ENCODE assay signal across 8 cellular contexts in genomic region chr19:19628499-19629134, GRCh38. TPM values are rescaled to one million over a fixed set of nuclear protein-coding genes. Genes with fewer than 3 reads are reported as not detected.
DNase-seq lines count a peak whose midpoint lies in the region; ATAC-seq and TF ChIP-seq lines count a peak whose summit lies in the region.

No MANE protein-coding gene starts in this region.

- H3K4me1 Mint-ChIP-seq in T-cell, result peaks cover 31 to 37% (median 33%) of the 10 kb centered on the region in 3 donors
- peaks cover 22 to 35% of the 10 kb centered on the region in 2 donors for H3K4me1 Mint-ChIP-seq in stimulated activated naive B cell treated with anti-CD40 and anti-IgM and Interleukin-4, amounts not matched to agents 10 μg/mL and 1 μg/mL and 100 μg/mL, for 72 hours

- H3K9me3 Mint-ChIP-seq in T-cell, result no peaks in the 10 kb centered on the region
- H3K9me3 Mint-ChIP-seq in stimulated activated naive B cell treated with anti-CD40 and anti-IgM and Interleukin-4, amounts not matched to agents 10 μg/mL and 1 μg/mL and 100 μg/mL, for 72 hours, result no peaks in the 10 kb centered on the region

- ATAC-seq in T-cell (replicated peaks in 1 of 4), result peak; percentile 11 to 30 (median 26)
- peak; percentile 44 for ATAC-seq in stimulated activated naive B cell treated with anti-CD40 and anti-IgM and Interleukin-4, amounts not matched to agents 10 μg/mL and 1 μg/mL and 100 μg/mL, for 72 hours (replicated peaks)

- peak overlapping the region; percentile 79 for H3K4me3 ChIP-seq in GM12875 (ENCODE audit: low read depth, low read length)
- H3K4me3 ChIP-seq in brain microvascular endothelial cell (ENCODE audit: low read depth, low read length), result peak overlapping the region; percentile 45

- CTCF ChIA-PET in T-cell (lab: Charles Lee), result interaction anchor here (0.6 to 1.0 kb wide), 4 partner anchors 14 to 1584 kb away, joined by 3 to 8 read pairs (median 4); no protein-coding TSS in a partner anchor

- no peak overlapping the region for H3K27ac ChIP-seq in brain microvascular endothelial cell

- H3K27me3 ChIP-seq in brain microvascular endothelial cell (replicated peaks), result no peaks in the 10 kb centered on the region

- H3K27me3 Mint-ChIP-seq in T-cell, result no peaks in the 10 kb centered on the region
- no peaks in the 10 kb centered on the region for H3K27me3 Mint-ChIP-seq in stimulated activated naive B cell treated with anti-CD40 and anti-IgM and Interleukin-4, amounts not matched to agents 10 μg/mL and 1 μg/mL and 100 μg/mL, for 72 hours

- in situ Hi-C loops in brain microvascular endothelial cell (cut with HindIII; ENCODE audit: low pct_ligation_motif_present, low sequenced_read_pairs), result no loop called here

- H3K4me3 Mint-ChIP-seq in T-cell, result peak overlapping the region; percentile 73 to 97 (median 76)
- H3K4me3 Mint-ChIP-seq in stimulated activated naive B cell treated with anti-CD40 and anti-IgM and Interleukin-4, amounts not matched to agents 10 μg/mL and 1 μg/mL and 100 μg/mL, for 72 hours, result peak overlapping the region; percentile 88 to 91

- DNase-seq in HT-29 (ENCODE audit: low spot score), result peak; percentile 64
- DNase-seq in T-cell, result peak in 24 of 34 experiments; percentile 12 to 52 (median 28)
- DNase-seq in brain microvascular endothelial cell, result peak; percentile 58
- peak; percentile 21 for DNase-seq in kidney glomerular epithelial cell (lab: John Stamatoyannopoulos, UW)
- DNase-seq in stimulated activated naive B cell treated with anti-CD40 and anti-IgM and Interleukin-4, amounts not matched to agents 10 μg/mL and 1 μg/mL and 100 μg/mL, for 72 hours, result no peak
- no peak for DNase-seq in NAMALWA (ENCODE audit: low spot score)
- DNase-seq in NCI-H446 treated with DMSO at 0.1 percent for 48 hours (lab: John Stamatoyannopoulos, UW), result no peak

- peaks cover 4% of the 10 kb centered on the region for H3K36me3 ChIP-seq in brain microvascular endothelial cell (replicated peaks)

- H3K36me3 Mint-ChIP-seq in T-cell, result peaks cover 33% of the 10 kb centered on the region
- peaks cover 33 to 63% of the 10 kb centered on the region in 2 donors for H3K36me3 Mint-ChIP-seq in stimulated activated naive B cell treated with anti-CD40 and anti-IgM and Interleukin-4, amounts not matched to agents 10 μg/mL and 1 μg/mL and 100 μg/mL, for 72 hours

- POLR2A ChIA-PET in T-cell (lab: Charles Lee), result no interaction called here

- TF ChIP-seq CTCF in GM12875 (IDR thresholded peaks at IDR 0.05; ENCODE audit: borderline replicate concordance, insufficient read depth, low read depth, low read length) (no peak), brain microvascular endothelial cell (IDR thresholded peaks at IDR 0.05; ENCODE audit: low read depth, low read length, missing control alignments) (no peak)

- peak overlapping the region; percentile 80 to 89 for H3K27ac Mint-ChIP-seq in T-cell
- peak overlapping the region; percentile 88 for H3K27ac Mint-ChIP-seq in stimulated activated naive B cell treated with anti-CD40 and anti-IgM and Interleukin-4, amounts not matched to agents 10 μg/mL and 1 μg/mL and 100 μg/mL, for 72 hours

RNA-seq across cellular contexts. Expression of gene LPAR2, which starts 0.6 kb away (rescaled TPM):
- 14.1 and 16.2 TPM in 2 replicates for total RNA-seq in HT-29 (2014; rRNA removed; shearing (Covaris generic))
- total RNA-seq in T-cell, result 100 to 1,000 TPM in 1 of 5 donors, 10 to 100 TPM in 4; 78.3 to 106 (median 82.4) TPM

RNA-seq across cellular contexts. Expression of gene PBX4, which starts 10.1 kb away (rescaled TPM):
- total RNA-seq in HT-29 (2014; rRNA removed; shearing (Covaris generic)), result 2.5 and 3.3 TPM in 2 replicates
- total RNA-seq in T-cell, result 10 to 100 TPM; 40.9 to 48.3 (median 42.7) TPM

RNA-seq across cellular contexts. Expression of gene GMIP, which starts 14.8 kb away (rescaled TPM):
- total RNA-seq in HT-29 (2014; rRNA removed; shearing (Covaris generic)), result 15.9 and 19.3 TPM in 2 replicates
- total RNA-seq in T-cell, result 100 to 1,000 TPM in 4 of 5 donors, 10 to 100 TPM in 1; 99.5 to 148 (median 133) TPM

RNA-seq across cellular contexts. Expression of gene ATP13A1, which starts 34.9 kb away (rescaled TPM):
- total RNA-seq in HT-29 (2014; rRNA removed; shearing (Covaris generic)), result 38.8 and 42.0 TPM in 2 replicates
- total RNA-seq in T-cell, result 100 to 1,000 TPM in 3 of 5 donors, 10 to 100 TPM in 2; 80.4 to 170 (median 156) TPM

RNA-seq across cellular contexts. Expression of gene ZNF101, which starts 40.0 kb away (rescaled TPM):
- 2.0 and 4.6 TPM in 2 replicates for total RNA-seq in HT-29 (2014; rRNA removed; shearing (Covaris generic))
- 100 to 1,000 TPM in 3 of 5 donors, 10 to 100 TPM in 2; 66.2 to 180 (median 164) TPM for total RNA-seq in T-cell

Comparison
In these comparisons a context has a peak if more than half of its experiments do, and no peak if none do; other contexts are left out.
1. DNase-seq: peak in HT-29 (single experiment), T-cell (24 of 34), brain microvascular endothelial cell (single experiment) and kidney glomerular epithelial cell (single experiment); none in stimulated activated naive B cell treated with anti-CD40 and anti-IgM and Interleukin-4, amounts not matched to agents 10 μg/mL and 1 μg/mL and 100 μg/mL, for 72 hours (single experiment), NAMALWA (single experiment) and NCI-H446 treated with DMSO at 0.1 percent for 48 hours (single experiment).